ENCODE assay signal across 8 cellular contexts in genomic region chr19:44845612-44846454, GRCh38. TPM values are rescaled to one million over a fixed set of nuclear protein-coding genes. Genes with fewer than 3 reads are reported as not detected.
A peak's percentile ranks its signal among the peaks of the same experiment; 100 is the strongest.
DNase-seq lines count a peak whose midpoint lies in the region; ATAC-seq, FAIRE-seq and TF ChIP-seq lines count a peak whose summit lies in the region.

Gene NECTIN2, plus strand, starts transcription at chr19:44846297. Its CDS starts 229 bp downstream, at chr19:44846526.

- POLR2A ChIA-PET in HEK293T (lab: Yijun Ruan, JAX) (interaction anchor here (0.7 to 1.4 kb wide), 4 partner anchors 11 to 75 kb away, joined by 3 to 11 read pairs (median 3); partner anchors contain the start of gene TOMM40), activated B cell treated with CpG ODN at 0.5 μM for 24 hours (lab: Charles Lee) (interaction anchor here (0.6 to 1.1 kb wide), 2 partner anchors 122 to 1171 kb away, joined by 3 to 12 read pairs; no protein-coding TSS in a partner anchor)

- peak within 1 kb of the TSS; percentile 88 to 99 (median 96) for H3K4me3 ChIP-seq in BLaER1 treated with 17β-estradiol and CSF1 and Interleukin-3, amounts not matched to agents 10 nM and 100 nM
- H3K4me3 ChIP-seq in bronchial epithelial cell (ENCODE audit: low read depth, low read length) (peak within 1 kb of the TSS; percentile 91), small intestine (ENCODE audit: low read depth in 1 of 2, low read length in 2 of 2) (peak within 1 kb of the TSS; percentile 81 to 92)

- peaks cover 40 to 55% (median 46%) of the 10 kb centered on the region in 10 experiments for H3K4me1 ChIP-seq in BLaER1 treated with 17β-estradiol and CSF1 and Interleukin-3, amounts not matched to agents 10 nM and 100 nM
- H3K4me1 ChIP-seq in small intestine (ENCODE audit: control insufficient read depth in 2 of 2, insufficient read depth in 1 of 2, low read depth in 1 of 2, low read length in 1 of 2) = no peaks in the 10 kb centered on the region

- CTCF ChIA-PET in HEK293T (lab: Yijun Ruan, JAX) (interaction anchor here (0.6 to 1.1 kb wide), 10 partner anchors 9 to 291 kb away, joined by 3 to 6 read pairs (median 4); no protein-coding TSS in a partner anchor), activated B cell treated with CpG ODN at 0.5 μM for 24 hours (lab: Charles Lee) (interaction anchor here (0.7 to 1.0 kb wide), 2 partner anchors 122 to 157 kb away, joined by 4 to 5 read pairs; no protein-coding TSS in a partner anchor)

- H3K36me3 Mint-ChIP-seq in activated B cell treated with CpG ODN at 0.5 μM for 24 hours (ENCODE audit: low read depth) (no peaks in the 10 kb centered on the region), immature natural killer cell (peaks cover 0 to 4% (median 0%) of the 10 kb centered on the region in 3 donors)

- ATAC-seq in activated B cell treated with CpG ODN at 0.5 μM for 24 hours (ENCODE audit: low read depth) = peak; percentile 73
- no peak for ATAC-seq in HG02938 (IDR thresholded peaks at IDR 0.05; ENCODE audit: unreplicated experiment)

- H3K9me3 Mint-ChIP-seq in activated B cell treated with CpG ODN at 0.5 μM for 24 hours (no peaks in the 10 kb centered on the region), immature natural killer cell (peaks cover 0 to 2% (median 0%) of the 10 kb centered on the region in 6 donors)

- intact Hi-C loops in activated B cell treated with CpG ODN at 0.5 μM for 24 hours (cut with micrococcal nuclease) = loop anchor here (1.0 to 2.0 kb wide), 7 partner anchors 44 to 189 kb away; no protein-coding TSS in a partner anchor

- peaks cover 0 to 5% (median 0%) of the 10 kb centered on the region in 11 experiments; a peak in 2 of 22 replicates for H3K36me3 ChIP-seq in BLaER1 treated with 17β-estradiol and CSF1 and Interleukin-3, amounts not matched to agents 10 nM and 100 nM
- no peaks in the 10 kb centered on the region for H3K36me3 ChIP-seq in bronchial epithelial cell (ENCODE audit: control insufficient read depth, insufficient read depth, low read length)
- no peaks in the 10 kb centered on the region for H3K36me3 ChIP-seq in small intestine (ENCODE audit: control insufficient read depth in 2 of 2, insufficient read depth in 2 of 2, low read length in 2 of 2)

- H3K4me3 Mint-ChIP-seq in activated B cell treated with CpG ODN at 0.5 μM for 24 hours = peak within 1 kb of the TSS; percentile 89
- peak within 1 kb of the TSS; percentile 86 to 93 (median 87) for H3K4me3 Mint-ChIP-seq in immature natural killer cell

- H3K9ac ChIP-seq in BLaER1 treated with 17β-estradiol and CSF1 and Interleukin-3, amounts not matched to agents 10 nM and 100 nM = peak within 1 kb of the TSS; percentile 96 to 100 (median 98)

- WGBS in small intestine, 3 donors = 0 to 1% (median 1%) methylated on average over 55 to 67 of the region's 67 CpGs

- peaks cover 10 to 39% (median 27%) of the 10 kb centered on the region in 11 experiments; a peak in 19 of 22 replicates for H4K20me1 ChIP-seq in BLaER1 treated with 17β-estradiol and CSF1 and Interleukin-3, amounts not matched to agents 10 nM and 100 nM

- no peaks in the 10 kb centered on the region for H3K27me3 ChIP-seq in BLaER1 treated with 17β-estradiol and CSF1 and Interleukin-3, amounts not matched to agents 10 nM and 100 nM
- H3K27me3 ChIP-seq in bronchial epithelial cell (ENCODE audit: control insufficient read depth, insufficient read depth, low read length) (no peaks in the 10 kb centered on the region), small intestine (ENCODE audit: control insufficient read depth in 2 of 2, insufficient read depth in 2 of 2, low read length in 2 of 2) (no peaks in the 10 kb centered on the region)

- H3K27ac Mint-ChIP-seq in activated B cell treated with CpG ODN at 0.5 μM for 24 hours (peak within 1 kb of the TSS; percentile 38), immature natural killer cell (peak within 1 kb of the TSS in 5 of 6 donors; percentile 43 to 75 (median 72))

- FAIRE-seq in bronchial epithelial cell (lab: Jason Lieb, UNC) = no peak
- FAIRE-seq in small intestine (lab: Jason Lieb, UNC) = no peak

- H3K27ac ChIP-seq in BLaER1 treated with 17β-estradiol and CSF1 and Interleukin-3, amounts not matched to agents 10 nM and 100 nM = peak within 1 kb of the TSS; percentile 92 to 99 (median 95)
- peak within 1 kb of the TSS; percentile 97 to 98 for H3K27ac ChIP-seq in small intestine (ENCODE audit: low read depth in 1 of 2, low read length in 1 of 2)

- no peak for TF ChIP-seq CTCF in activated B cell treated with CpG ODN at 0.5 μM for 24 hours (IDR thresholded peaks at IDR 0.05)
- peak; percentile 89 for TF ChIP-seq CTCF in bronchial epithelial cell (IDR thresholded peaks at IDR 0.05; ENCODE audit: insufficient read depth, low read length, severe bottlenecking)

- peaks cover 32% of the 10 kb centered on the region for H3K27me3 Mint-ChIP-seq in activated B cell treated with CpG ODN at 0.5 μM for 24 hours
- peaks cover 7 to 17% (median 16%) of the 10 kb centered on the region in 3 donors for H3K27me3 Mint-ChIP-seq in immature natural killer cell (ENCODE audit: low read depth in 3 of 3)

- H3K4me2 ChIP-seq in BLaER1 treated with 17β-estradiol and CSF1 and Interleukin-3, amounts not matched to agents 10 nM and 100 nM = peak within 1 kb of the TSS; percentile 88 to 100 (median 99)

- H3K9me3 ChIP-seq in BLaER1 treated with 17β-estradiol and CSF1 and Interleukin-3, amounts not matched to agents 10 nM and 100 nM (replicated peaks in 1 of 11) = no peaks in the 10 kb centered on the region
- H3K9me3 ChIP-seq in small intestine (ENCODE audit: control insufficient read depth, low read depth) = no peaks in the 10 kb centered on the region

- H3K4me1 Mint-ChIP-seq in activated B cell treated with CpG ODN at 0.5 μM for 24 hours (peaks cover 31% of the 10 kb centered on the region), immature natural killer cell (peaks cover 23 to 25% of the 10 kb centered on the region in 2 donors)

- DNase-seq in HEK293T (ENCODE audit: extremely low spot score) (peak; percentile 99), NCI-H2227 (lab: John Stamatoyannopoulos, UW; ENCODE audit: unreplicated experiment) (peak; percentile 95), activated B cell treated with CpG ODN at 0.5 μM for 24 hours (peak; percentile 68), bronchial epithelial cell (ENCODE audit: low read depth) (peak; percentile 94), immature natural killer cell (peak; percentile 69 to 78 (median 76)), small intestine (peak; percentile 99)

TF ChIP-seq in HEK293T, 16 proteins besides CTCF, POLR2A, EP300 and RAD21:
- TF ChIP-seq, protein P1, sequence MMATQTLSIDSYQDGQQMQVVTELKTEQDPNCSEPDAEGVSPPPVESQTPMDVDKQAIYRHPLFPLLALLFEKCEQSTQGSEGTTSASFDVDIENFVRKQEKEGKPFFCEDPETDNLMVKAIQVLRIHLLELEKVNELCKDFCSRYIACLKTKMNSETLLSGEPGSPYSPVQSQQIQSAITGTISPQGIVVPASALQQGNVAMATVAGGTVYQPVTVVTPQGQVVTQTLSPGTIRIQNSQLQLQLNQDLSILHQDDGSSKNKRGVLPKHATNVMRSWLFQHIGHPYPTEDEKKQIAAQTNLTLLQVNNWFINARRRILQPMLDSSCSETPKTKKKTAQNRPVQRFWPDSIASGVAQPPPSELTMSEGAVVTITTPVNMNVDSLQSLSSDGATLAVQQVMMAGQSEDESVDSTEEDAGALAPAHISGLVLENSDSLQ (IDR thresholded peaks at IDR 0.05) = peak; percentile 58; the same call in 1 of the 2 replicates
- peak; percentile 74 for TF ChIP-seq L3MBTL2 (conservative IDR thresholded peaks at IDR 0.05)
- TF ChIP-seq HDGF (IDR thresholded peaks at IDR 0.05; ENCODE audit: borderline replicate concordance) = no peak

RNA-seq across cellular contexts. Expression of gene NECTIN2, which starts in this region (rescaled TPM):
- total RNA-seq in activated B cell treated with CpG ODN at 0.5 μM for 24 hours = 0.17 and 0.35 TPM in 2 replicates
- 30.3 and 66.6 TPM in 2 replicates for total RNA-seq in bronchial epithelial cell
- polyA plus RNA-seq in immature natural killer cell = under 1 TPM in 2 of 3 donors, not detected in 1; 0.09 to 0.34 TPM
- polyA plus RNA-seq in small intestine = 100 to 1,000 TPM in 1 of 3 donors, 10 to 100 TPM in 2; 72.5 to 153 (median 75.8) TPM

Comparison
In these comparisons a context has a peak if more than half of its experiments do, and no peak if none do; other contexts are left out.
1. RNA of gene NECTIN2 (total RNA-seq): 30.3 to 66.6 TPM in bronchial epithelial cell; 0.17 to 0.35 TPM in activated B cell treated with CpG ODN at 0.5 μM for 24 hours; every median in the first group is over 10 times any median in the second.
2. RNA of gene NECTIN2 (polyA plus RNA-seq): 72.5 to 153 TPM in small intestine; 0.09 to 0.34 TPM in immature natural killer cell; every median in the first group is over 10 times any median in the second.
3. Peak in DNase-seq and ATAC-seq in activated B cell treated with CpG ODN at 0.5 μM for 24 hours; RNA of the gene not detected or under 1 TPM.
4. Peak in DNase-seq in immature natural killer cell; RNA of the gene not detected or under 1 TPM.
5. Peak in every context shown above with its lines, with median percentiles within 50 percentile points of each other: H3K4me3 ChIP-seq and DNase-seq.